In the genomic region with DNA sequence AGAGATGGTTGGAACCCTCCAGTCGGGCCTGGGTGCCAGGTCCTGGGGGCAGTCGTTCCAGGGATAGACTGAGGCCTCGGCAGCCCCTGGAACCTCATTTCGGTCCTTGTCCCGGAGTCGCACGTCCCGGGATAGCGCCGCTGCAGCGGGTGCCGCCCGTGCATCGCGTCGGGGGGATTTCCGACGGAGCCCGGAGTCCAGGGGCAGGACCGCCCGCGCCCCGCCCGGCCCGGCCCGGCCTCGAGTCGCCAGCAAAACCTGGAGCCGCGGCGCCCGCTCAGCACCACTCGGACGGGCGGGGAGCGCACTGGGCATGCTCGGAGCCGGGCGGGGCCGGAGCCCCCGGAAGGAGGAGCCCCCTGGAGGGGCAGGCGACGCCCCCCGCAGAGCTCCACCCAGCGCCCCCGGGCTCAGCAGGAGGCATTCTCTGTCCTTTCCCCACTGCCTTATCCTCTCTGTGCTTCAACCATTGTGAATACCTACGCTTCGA, we compare ENCODE assay signal across 8 cellular contexts. TPM values are rescaled to one million over a fixed set of nuclear protein-coding genes. Genes with fewer than 3 reads are reported as not detected.
DNase-seq lines count a peak whose midpoint lies in the region; ATAC-seq and TF ChIP-seq lines count a peak whose summit lies in the region.

No MANE protein-coding gene starts in this region.

- H3K9me3 Mint-ChIP-seq in progenitor cell of endocrine pancreas (ENCODE audit: low read depth), result no peaks in the 10 kb centered on the region
- no peaks in the 10 kb centered on the region for H3K9me3 Mint-ChIP-seq in activated naive CD4-positive, alpha-beta T cell treated with anti-CD3 and anti-CD28 coated beads for 36 hours

- no peak overlapping the region for H3K27ac ChIP-seq in RWPE2 (ENCODE audit: poor library complexity, severe bottlenecking)

- H3K36me3 Mint-ChIP-seq in progenitor cell of endocrine pancreas (ENCODE audit: insufficient read depth), result no peaks in the 10 kb centered on the region
- H3K36me3 Mint-ChIP-seq in activated naive CD4-positive, alpha-beta T cell treated with anti-CD3 and anti-CD28 coated beads for 36 hours (ENCODE audit: low read depth), result no peaks in the 10 kb centered on the region

- ATAC-seq in RWPE2 (ENCODE audit: low read depth), result peak; percentile 49; the same call in 2 of the 3 replicates
- ATAC-seq in Right ventricle myocardium inferior, result peak; percentile 88
- ATAC-seq in HG03565 (IDR thresholded peaks at IDR 0.05; ENCODE audit: unreplicated experiment), result no peak

- peaks cover 6% of the 10 kb centered on the region for H3K4me1 ChIP-seq in RWPE2 (ENCODE audit: insufficient read depth, poor library complexity, severe bottlenecking)

- TF ChIP-seq CTCF in RWPE2 (IDR thresholded peaks at IDR 0.05; ENCODE audit: poor library complexity, severe bottlenecking) (no peak), progenitor cell of endocrine pancreas (IDR thresholded peaks at IDR 0.05; ENCODE audit: unreplicated experiment) (no peak)

- H3K4me1 Mint-ChIP-seq in progenitor cell of endocrine pancreas (ENCODE audit: low read depth), result peaks cover 8% of the 10 kb centered on the region
- H3K4me1 Mint-ChIP-seq in activated naive CD4-positive, alpha-beta T cell treated with anti-CD3 and anti-CD28 coated beads for 36 hours (ENCODE audit: low read depth), result peaks cover 10% of the 10 kb centered on the region

- DNase-seq in EL, result peak; percentile 61
- DNase-seq in RWPE2 (ENCODE audit: low spot score), result no peak
- peak; percentile 76 for DNase-seq in Right ventricle myocardium inferior (ENCODE audit: missing footprints)
- peak; percentile 47 for DNase-seq in progenitor cell of endocrine pancreas (ENCODE audit: low spot score, unreplicated experiment)
- no peak for DNase-seq in activated naive CD4-positive, alpha-beta T cell treated with anti-CD3 and anti-CD28 coated beads for 36 hours
- no peak for DNase-seq in activated CD4-positive, alpha-beta T cell treated with anti-CD3 and anti-CD28 coated beads, Interleukin-2, amount 50 U/mL, for 4 hours
- no peak for DNase-seq in SKM-1 (lab: John Stamatoyannopoulos, UW; ENCODE audit: unreplicated experiment)

- H3K4me3 Mint-ChIP-seq in progenitor cell of endocrine pancreas (ENCODE audit: low read depth), result peak overlapping the region; percentile 79
- H3K4me3 Mint-ChIP-seq in activated naive CD4-positive, alpha-beta T cell treated with anti-CD3 and anti-CD28 coated beads for 36 hours, result no peak overlapping the region

- CTCF ChIA-PET in activated naive CD4-positive, alpha-beta T cell treated with anti-CD3 and anti-CD28 coated beads for 36 hours (lab: Charles Lee), result interaction anchor here (0.8 kb wide), 1 partner anchor 25 kb away, joined by 3 read pairs; no protein-coding TSS in a partner anchor

- peaks cover 17% of the 10 kb centered on the region for H3K36me3 ChIP-seq in RWPE2 (ENCODE audit: low read depth)

- H3K9me3 ChIP-seq in RWPE2 (ENCODE audit: severe bottlenecking), result no peaks in the 10 kb centered on the region

- H3K27me3 Mint-ChIP-seq in progenitor cell of endocrine pancreas, result peaks cover 83% of the 10 kb centered on the region
- H3K27me3 Mint-ChIP-seq in activated naive CD4-positive, alpha-beta T cell treated with anti-CD3 and anti-CD28 coated beads for 36 hours (ENCODE audit: low read depth), result peaks cover 62% of the 10 kb centered on the region

- no peak overlapping the region for H3K27ac Mint-ChIP-seq in progenitor cell of endocrine pancreas
- H3K27ac Mint-ChIP-seq in activated naive CD4-positive, alpha-beta T cell treated with anti-CD3 and anti-CD28 coated beads for 36 hours, result no peak overlapping the region

- H3K4me3 ChIP-seq in RWPE2 (ENCODE audit: severe bottlenecking), result no peak overlapping the region

- intact Hi-C loops in Right ventricle myocardium inferior (cut with DNase I), result no loop called here
- intact Hi-C loops in activated naive CD4-positive, alpha-beta T cell treated with anti-CD3 and anti-CD28 coated beads for 36 hours (cut with micrococcal nuclease), result no loop called here

- H3K27me3 ChIP-seq in RWPE2 (ENCODE audit: insufficient read depth, poor library complexity, severe bottlenecking), result peaks cover 3% of the 10 kb centered on the region

RNA-seq across cellular contexts. Expression of a gene that starts 1.6 kb away (rescaled TPM):
- 46.7 TPM for total RNA-seq in Right ventricle myocardium inferior
- total RNA-seq in progenitor cell of endocrine pancreas, result 3.7 and 4.8 TPM in 2 replicates
- total RNA-seq in activated naive CD4-positive, alpha-beta T cell treated with anti-CD3 and anti-CD28 coated beads for 36 hours, result under 1 TPM; 0.02 to 0.27 TPM

Comparison
In these comparisons a context has a peak if more than half of its experiments do, and no peak if none do; other contexts are left out.
1. DNase-seq: peak in EL (single experiment), Right ventricle myocardium inferior (single experiment) and progenitor cell of endocrine pancreas (single experiment); none in RWPE2 (single experiment), activated naive CD4-positive, alpha-beta T cell treated with anti-CD3 and anti-CD28 coated beads for 36 hours (single experiment), activated CD4-positive, alpha-beta T cell treated with anti-CD3 and anti-CD28 coated beads, Interleukin-2, amount 50 U/mL, for 4 hours (0 of 2) and SKM-1 (single experiment).